ENCODE assay signal across 8 cellular contexts in genomic region chr22:27718186-27719032, GRCh38.
DNase-seq lines count a peak whose midpoint lies in the region; ATAC-seq and TF ChIP-seq lines count a peak whose summit lies in the region.

No MANE protein-coding gene starts in this region.

- no peaks in the 10 kb centered on the region for H3K4me1 Mint-ChIP-seq in activated CD4-positive, alpha-beta memory T cell treated with anti-CD3 and anti-CD28 coated beads, Interleukin-2, amount 10 ng/mL, durations not matched to agents 7 days and 5 days

- H3K4me3 ChIP-seq in Peyer's patch (no peak overlapping the region), fibroblast of mammary gland (ENCODE audit: control insufficient read depth, low read depth, low read length) (peak overlapping the region; percentile 16), osteoblast (ENCODE audit: insufficient read depth, low read length) (peak overlapping the region; percentile 27)

- no peaks in the 10 kb centered on the region for H3K36me3 ChIP-seq in Peyer's patch
- no peaks in the 10 kb centered on the region for H3K36me3 ChIP-seq in osteoblast (ENCODE audit: insufficient read depth, low read length)

- H3K4me3 Mint-ChIP-seq in activated CD4-positive, alpha-beta memory T cell treated with anti-CD3 and anti-CD28 coated beads, Interleukin-2, amount 10 ng/mL, durations not matched to agents 7 days and 5 days, result no peak overlapping the region

- TF ChIP-seq POLR2A in Peyer's patch (IDR thresholded peaks at IDR 0.05), result no peak

- no peak overlapping the region for H3K27ac Mint-ChIP-seq in activated naive CD4-positive, alpha-beta T cell treated with anti-CD3 and anti-CD28 coated beads, Interleukin-2, amount 50 U/mL, for 72 hours
- no peak overlapping the region for H3K27ac Mint-ChIP-seq in activated CD4-positive, alpha-beta memory T cell treated with anti-CD3 and anti-CD28 coated beads, Interleukin-2, amount 10 ng/mL, durations not matched to agents 7 days and 5 days

- no peak for ATAC-seq in activated naive CD4-positive, alpha-beta T cell treated with anti-CD3 and anti-CD28 coated beads, Interleukin-2, amount 50 U/mL, for 72 hours
- no peak for ATAC-seq in HG03521 (IDR thresholded peaks at IDR 0.05; ENCODE audit: unreplicated experiment)

- H3K27ac ChIP-seq in Peyer's patch (peak overlapping the region in 1 of 4 donors; percentile 19), osteoblast (ENCODE audit: low read depth, low read length) (peak overlapping the region; percentile 26)

- no peaks in the 10 kb centered on the region for H3K4me1 ChIP-seq in Peyer's patch
- H3K4me1 ChIP-seq in osteoblast (ENCODE audit: insufficient read depth, low read length), result peaks cover 11% of the 10 kb centered on the region

- CTCF ChIA-PET in activated CD4-positive, alpha-beta memory T cell treated with anti-CD3 and anti-CD28 coated beads, Interleukin-2, amount 10 ng/mL, durations not matched to agents 7 days and 5 days (lab: Charles Lee), result no interaction called here

- no peaks in the 10 kb centered on the region for H4K20me1 ChIP-seq in osteoblast (ENCODE audit: insufficient read depth, low read length)

- H3K27me3 ChIP-seq in Peyer's patch (no peaks in the 10 kb centered on the region), osteoblast (ENCODE audit: insufficient read depth, low read length) (no peaks in the 10 kb centered on the region)

- no peaks in the 10 kb centered on the region for H3K9me3 ChIP-seq in Peyer's patch
- peaks cover 5% of the 10 kb centered on the region for H3K9me3 ChIP-seq in osteoblast (ENCODE audit: low read depth, low read length)

- TF ChIP-seq CTCF in Peyer's patch (IDR thresholded peaks at IDR 0.05) (no peak), fibroblast of mammary gland (conservative IDR thresholded peaks at IDR 0.05; ENCODE audit: control insufficient read depth, insufficient read depth, low read depth, low read length) (no peak), osteoblast (IDR thresholded peaks at IDR 0.05; ENCODE audit: extremely low read depth, low read depth, low read length) (no peak)

- H3K79me2 ChIP-seq in osteoblast (ENCODE audit: insufficient read depth, low read length), result no peaks in the 10 kb centered on the region

- peaks cover 0 to 7% of the 10 kb centered on the region in 2 donors for H3K36me3 Mint-ChIP-seq in activated naive CD4-positive, alpha-beta T cell treated with anti-CD3 and anti-CD28 coated beads, Interleukin-2, amount 50 U/mL, for 72 hours
- no peaks in the 10 kb centered on the region for H3K36me3 Mint-ChIP-seq in activated CD4-positive, alpha-beta memory T cell treated with anti-CD3 and anti-CD28 coated beads, Interleukin-2, amount 10 ng/mL, durations not matched to agents 7 days and 5 days (ENCODE audit: low read depth)

- peak overlapping the region; percentile 69 for H3K4me2 ChIP-seq in osteoblast (ENCODE audit: insufficient read depth, low read length)

- POLR2A ChIA-PET in activated CD4-positive, alpha-beta memory T cell treated with anti-CD3 and anti-CD28 coated beads, Interleukin-2, amount 10 ng/mL, durations not matched to agents 7 days and 5 days (lab: Charles Lee), result no interaction called here

- peak overlapping the region; percentile 71 for H2AFZ ChIP-seq in osteoblast (ENCODE audit: low read length)

- DNase-seq in CD1c-positive myeloid dendritic cell (ENCODE audit: extremely low spot score) (peak; percentile 68), Peyer's patch (peak in 2 of 3 donors; percentile 64 to 75), fibroblast of mammary gland (ENCODE audit: low read depth) (peak; percentile 97), osteoblast (ENCODE audit: insufficient read length, low spot score, missing footprints) (peak; percentile 98)
- no peak for DNase-seq in activated naive CD4-positive, alpha-beta T cell treated with anti-CD3 and anti-CD28 coated beads, Interleukin-2, amount 50 U/mL, for 72 hours (ENCODE audit: low spot score in 2 of 2)
- no peak for DNase-seq in stimulated activated CD4-positive, alpha-beta T cell treated with anti-CD3 and anti-CD28 coated beads, Interleukin-15, amount 100 ng/mL, for 24 hours
- no peak for DNase-seq in activated CD4-positive, alpha-beta memory T cell treated with anti-CD3 and anti-CD28 coated beads, Interleukin-2, amount 10 ng/mL, durations not matched to agents 7 days and 5 days

- peaks cover 0 to 7% of the 10 kb centered on the region in 2 donors for H3K9me3 Mint-ChIP-seq in activated naive CD4-positive, alpha-beta T cell treated with anti-CD3 and anti-CD28 coated beads, Interleukin-2, amount 50 U/mL, for 72 hours
- peaks cover 2% of the 10 kb centered on the region for H3K9me3 Mint-ChIP-seq in activated CD4-positive, alpha-beta memory T cell treated with anti-CD3 and anti-CD28 coated beads, Interleukin-2, amount 10 ng/mL, durations not matched to agents 7 days and 5 days

- peaks cover 2% of the 10 kb centered on the region for H3K27me3 Mint-ChIP-seq in activated CD4-positive, alpha-beta memory T cell treated with anti-CD3 and anti-CD28 coated beads, Interleukin-2, amount 10 ng/mL, durations not matched to agents 7 days and 5 days

Comparison
In these comparisons a context has a peak if more than half of its experiments do, and no peak if none do; other contexts are left out.
1. DNase-seq: peak in CD1c-positive myeloid dendritic cell (single experiment), Peyer's patch (2 of 3), fibroblast of mammary gland (single experiment) and osteoblast (single experiment); none in activated naive CD4-positive, alpha-beta T cell treated with anti-CD3 and anti-CD28 coated beads, Interleukin-2, amount 50 U/mL, for 72 hours (0 of 2), stimulated activated CD4-positive, alpha-beta T cell treated with anti-CD3 and anti-CD28 coated beads, Interleukin-15, amount 100 ng/mL, for 24 hours (single experiment) and activated CD4-positive, alpha-beta memory T cell treated with anti-CD3 and anti-CD28 coated beads, Interleukin-2, amount 10 ng/mL, durations not matched to agents 7 days and 5 days (single experiment).
2. H3K4me3 ChIP-seq: peak in fibroblast of mammary gland (single experiment) and osteoblast (single experiment); none in Peyer's patch (0 of 4).